27 cellular contexts compared by ENCODE assay signal in genomic region chr9:107528686-107529085, GRCh38.
"Had no signal": no experiment of that assay in that cellular context is flagged by ENCODE, and none has a peak within 500 bp of the region (broad histone marks: within the 10 kb centered on the region; RNA-seq: fewer than 3 reads in every experiment).

No MANE protein-coding gene starts in this region.

- H3K9me3 Mint-ChIP-seq: stimulated activated effector memory CD8-positive, alpha-beta T cell treated with anti-CD3 and anti-CD28 coated beads, Interleukin-12 subunit alpha, Interleukin-12 subunit beta, amount 100 ng/mL, for 72 hours; stimulated activated memory B cell treated with anti-CD40 and anti-IgM and Interleukin-4, amounts not matched to agents 10 μg/mL and 1 μg/mL and 100 μg/mL, for 72 hours; stimulated activated naive CD8-positive, alpha-beta T cell treated with anti-CD3 and anti-CD28 coated beads, Interleukin-15, Interleukin-2, amounts not matched to agents 100 ng/mL and 50 ng/mL, for 24 hours had no signal

- DNase-seq: stimulated activated CD4-positive, alpha-beta T cell treated with anti-CD3 and anti-CD28 coated beads, Interleukin-1b, Interleukin-23, amount 100 ng/mL, for 48 hours; stimulated activated CD4-positive, alpha-beta T cell treated with anti-CD3 and anti-CD28 coated beads, Interleukin-2, amount 100 ng/mL, for 24 hours; stimulated activated CD4-positive, alpha-beta T cell treated with anti-CD3 and anti-CD28 coated beads, Interleukin-2, amount 100 ng/mL, for 48 hours; stimulated activated CD4-positive, alpha-beta T cell treated with anti-CD3 and anti-CD28 coated beads, Interleukin-4, amount 100 ng/mL, for 1 hour; stimulated activated CD4-positive, alpha-beta T cell treated with anti-CD3 and anti-CD28 coated beads, Interleukin-4, amount 100 ng/mL, for 24 hours; stimulated activated CD4-positive, alpha-beta T cell treated with anti-CD3 and anti-CD28 coated beads, Interleukin-4, amount 100 ng/mL, for 4 hours; stimulated activated CD8-positive, alpha-beta memory T cell treated with anti-CD3 and anti-CD28 coated beads, Interleukin-4, amount 100 ng/mL, for 48 hours; stimulated activated naive CD4-positive, alpha-beta T cell; stimulated activated naive CD4-positive, alpha-beta T cell treated with Interleukin-2 at 50 U/mL for 16 hours; stimulated activated naive CD8-positive, alpha-beta T cell treated with anti-CD3 and anti-CD28 coated beads, Interleukin-15, amount 100 ng/mL, for 72 hours; stimulated activated naive CD8-positive, alpha-beta T cell treated with anti-CD3 and anti-CD28 coated beads, Interleukin-15, Interleukin-2, amounts not matched to agents 100 U/mL and 50 U/mL, for 24 hours; stomach; substantia nigra; testis; thyroid gland; tibial artery; transverse colon; upper lobe of left lung; upper lobe of right lung; uterus had no signal

- H3K4me3 Mint-ChIP-seq: stimulated activated effector memory CD8-positive, alpha-beta T cell treated with anti-CD3 and anti-CD28 coated beads, Interleukin-12 subunit alpha, Interleukin-12 subunit beta, amount 100 ng/mL, for 72 hours; stimulated activated memory B cell treated with anti-CD40 and anti-IgM and Interleukin-4, amounts not matched to agents 10 μg/mL and 1 μg/mL and 100 μg/mL, for 72 hours; stimulated activated naive CD8-positive, alpha-beta T cell treated with anti-CD3 and anti-CD28 coated beads, Interleukin-15, amount 100 ng/mL, for 72 hours; stimulated activated naive CD8-positive, alpha-beta T cell treated with anti-CD3 and anti-CD28 coated beads, Interleukin-15, Interleukin-2, amounts not matched to agents 100 ng/mL and 50 ng/mL, for 24 hours had no signal

- H3K27me3 Mint-ChIP-seq: stimulated activated memory B cell treated with anti-CD40 and anti-IgM and Interleukin-4, amounts not matched to agents 10 μg/mL and 1 μg/mL and 100 μg/mL, for 72 hours; stimulated activated naive CD8-positive, alpha-beta T cell treated with anti-CD3 and anti-CD28 coated beads, Interleukin-15, amount 100 ng/mL, for 72 hours; stimulated activated naive CD8-positive, alpha-beta T cell treated with anti-CD3 and anti-CD28 coated beads, Interleukin-15, Interleukin-2, amounts not matched to agents 100 ng/mL and 50 ng/mL, for 24 hours had no signal

- H3K36me3 Mint-ChIP-seq: stimulated activated effector memory CD8-positive, alpha-beta T cell treated with anti-CD3 and anti-CD28 coated beads, Interleukin-12 subunit alpha, Interleukin-12 subunit beta, amount 100 ng/mL, for 72 hours; stimulated activated memory B cell treated with anti-CD40 and anti-IgM and Interleukin-4, amounts not matched to agents 10 μg/mL and 1 μg/mL and 100 μg/mL, for 72 hours had no signal

- H3K9me3 ChIP-seq: stomach, suprapubic skin, testis, thoracic aorta, thyroid gland, tibial artery, tibial nerve, transverse colon, upper lobe of left lung, upper lobe of right lung, uterus, vagina had no signal

- H3K27ac ChIP-seq: stomach, suprapubic skin, testis, thoracic aorta, thyroid gland, tibial artery, tibial nerve, transverse colon, upper lobe of left lung, upper lobe of right lung, uterus, vagina had no signal

- H3K4me1 ChIP-seq: stomach, suprapubic skin, testis, thyroid gland, tibial artery, tibial nerve, transverse colon, upper lobe of left lung, upper lobe of right lung, uterus, vagina had no signal

- H3K4me3 ChIP-seq: stomach, suprapubic skin, testis, thoracic aorta, thyroid gland, tibial artery, tibial nerve, transverse colon, upper lobe of left lung, upper lobe of right lung, uterus, vagina had no signal

- ATAC-seq: stimulated activated effector memory CD8-positive, alpha-beta T cell treated with anti-CD3 and anti-CD28 coated beads, Interleukin-12 subunit alpha, Interleukin-12 subunit beta, amount 100 ng/mL, for 72 hours; stimulated activated memory B cell treated with anti-CD40 and anti-IgM and Interleukin-4, amounts not matched to agents 10 μg/mL and 1 μg/mL and 100 μg/mL, for 72 hours; stimulated activated naive CD8-positive, alpha-beta T cell treated with anti-CD3 and anti-CD28 coated beads, Interleukin-15, amount 100 ng/mL, for 72 hours; stimulated activated naive CD8-positive, alpha-beta T cell treated with anti-CD3 and anti-CD28 coated beads, Interleukin-15, Interleukin-2, amounts not matched to agents 100 U/mL and 50 U/mL, for 24 hours; upper lobe of right lung had no signal

- H3K36me3 ChIP-seq: stomach, suprapubic skin, thoracic aorta, thyroid gland, tibial artery, tibial nerve, transverse colon, upper lobe of left lung, upper lobe of right lung, uterus, vagina had no signal

- H3K4me1 Mint-ChIP-seq: stimulated activated effector memory CD8-positive, alpha-beta T cell treated with anti-CD3 and anti-CD28 coated beads, Interleukin-12 subunit alpha, Interleukin-12 subunit beta, amount 100 ng/mL, for 72 hours; stimulated activated memory B cell treated with anti-CD40 and anti-IgM and Interleukin-4, amounts not matched to agents 10 μg/mL and 1 μg/mL and 100 μg/mL, for 72 hours; stimulated activated naive CD8-positive, alpha-beta T cell treated with anti-CD3 and anti-CD28 coated beads, Interleukin-15, amount 100 ng/mL, for 72 hours had no signal

- H3K27me3 ChIP-seq: stomach, suprapubic skin, testis, thyroid gland, tibial artery, tibial nerve, transverse colon, upper lobe of left lung, upper lobe of right lung, uterus, vagina had no signal

- H3K27ac Mint-ChIP-seq: stimulated activated effector memory CD8-positive, alpha-beta T cell treated with anti-CD3 and anti-CD28 coated beads, Interleukin-12 subunit alpha, Interleukin-12 subunit beta, amount 100 ng/mL, for 72 hours; stimulated activated memory B cell treated with anti-CD40 and anti-IgM and Interleukin-4, amounts not matched to agents 10 μg/mL and 1 μg/mL and 100 μg/mL, for 72 hours; stimulated activated naive CD8-positive, alpha-beta T cell treated with anti-CD3 and anti-CD28 coated beads, Interleukin-15, amount 100 ng/mL, for 72 hours; stimulated activated naive CD8-positive, alpha-beta T cell treated with anti-CD3 and anti-CD28 coated beads, Interleukin-15, Interleukin-2, amounts not matched to agents 100 ng/mL and 50 ng/mL, for 24 hours had no signal
